37 cellular contexts compared by ENCODE assay signal in genomic region chr1:110017792-110018191, GRCh38. TPM values are rescaled to one million over a fixed set of nuclear protein-coding genes. Genes with fewer than 3 reads are reported as not detected.
"Had no signal": no experiment of that assay in that cellular context is flagged by ENCODE, and none has a peak within 500 bp of the region (broad histone marks: within the 10 kb centered on the region; RNA-seq: fewer than 3 reads in every experiment).

No MANE protein-coding gene starts in this region.

- H3K4me1 Mint-ChIP-seq: endodermal cell; mesothelial cell of epicardium; neural crest cell; stimulated activated naive CD8-positive, alpha-beta T cell treated with anti-CD3 and anti-CD28 coated beads, Interleukin-15, amount 100 ng/mL, for 72 hours had no signal

- H3K27me3 Mint-ChIP-seq: dendritic cell treated with granulocyte-macrophage colony-stimulating factor and Interleukin-4, amounts not matched to agents 40 ng/mL and 50 ng/mL, for 4 days; naive B cell; natural killer cell treated with Interleukin-12 subunit alpha and Interleukin-12 subunit beta and Interleukin-15 and Interleukin-18, amount 100 ng/mL, for 72 hours; stimulated activated naive CD8-positive, alpha-beta T cell treated with anti-CD3 and anti-CD28 coated beads, Interleukin-15, amount 100 ng/mL, for 72 hours had no signal

- H3K27ac Mint-ChIP-seq: dendritic cell treated with granulocyte-macrophage colony-stimulating factor and Interleukin-4, amounts not matched to agents 40 ng/mL and 50 ng/mL, for 4 days; endodermal cell; mesothelial cell of epicardium; naive B cell; natural killer cell treated with Interleukin-12 subunit alpha and Interleukin-12 subunit beta and Interleukin-15 and Interleukin-18, amount 100 ng/mL, for 72 hours; stimulated activated naive CD8-positive, alpha-beta T cell treated with anti-CD3 and anti-CD28 coated beads, Interleukin-15, amount 100 ng/mL, for 72 hours had no signal

- H3K27ac ChIP-seq: colonic mucosa, esophagus muscularis mucosa, foreskin keratinocyte, heart right ventricle, neutrophil, pancreas, suprapubic skin, transverse colon, vagina had no signal

- H3K4me3 ChIP-seq: colonic mucosa, esophagus muscularis mucosa, heart right ventricle, lung, mucosa of descending colon, pancreas, smooth muscle cell, suprapubic skin, transverse colon, vagina had no signal

- H3K4me3 Mint-ChIP-seq: dendritic cell treated with granulocyte-macrophage colony-stimulating factor and Interleukin-4, amounts not matched to agents 40 ng/mL and 50 ng/mL, for 4 days; endodermal cell; mesothelial cell of epicardium; naive B cell; natural killer cell treated with Interleukin-12 subunit alpha and Interleukin-12 subunit beta and Interleukin-15 and Interleukin-18, amount 100 ng/mL, for 72 hours; neural crest cell; stimulated activated naive CD8-positive, alpha-beta T cell treated with anti-CD3 and anti-CD28 coated beads, Interleukin-15, amount 100 ng/mL, for 72 hours had no signal

- H3K9me3 Mint-ChIP-seq: dendritic cell treated with granulocyte-macrophage colony-stimulating factor and Interleukin-4, amounts not matched to agents 40 ng/mL and 50 ng/mL, for 4 days; endodermal cell; mesothelial cell of epicardium; naive B cell; natural killer cell treated with Interleukin-12 subunit alpha and Interleukin-12 subunit beta and Interleukin-15 and Interleukin-18, amount 100 ng/mL, for 72 hours; neural crest cell; stimulated activated naive CD8-positive, alpha-beta T cell treated with anti-CD3 and anti-CD28 coated beads, Interleukin-15, amount 100 ng/mL, for 72 hours had no signal

- DNase-seq: colonic mucosa; effector CD8-positive, alpha-beta T cell; endodermal cell; glutamatergic neuron; heart right ventricle; hippocampal formation; left colon; left ventricle myocardium superior; mesenchymal stem cell; mucosa of descending colon; naive B cell; stimulated activated CD4-positive, alpha-beta T cell treated with anti-CD3 and anti-CD28 coated beads, Interleukin-12 subunit alpha, Interleukin-12 subunit beta, amount 100 ng/mL, for 4 hours; stimulated activated CD4-positive, alpha-beta T cell treated with anti-CD3 and anti-CD28 coated beads, Interleukin-1b, Interleukin-23, amount 100 ng/mL, for 48 hours; stimulated activated CD4-positive, alpha-beta T cell treated with anti-CD3 and anti-CD28 coated beads, Interleukin-4, amount 100 ng/mL, for 1 hour; stimulated activated CD8-positive, alpha-beta memory T cell treated with anti-CD3 and anti-CD28 coated beads, Interleukin-4, amount 100 ng/mL, for 48 hours; stimulated activated naive CD4-positive, alpha-beta T cell; stimulated activated naive CD8-positive, alpha-beta T cell treated with anti-CD3 and anti-CD28 coated beads, Interleukin-15, amount 100 ng/mL, for 72 hours; transverse colon had no signal

RNA-seq across cellular contexts. Expression of gene ALX3, which starts 52.7 kb away (rescaled TPM):
- total RNA-seq: colonic mucosa; endodermal cell; epithelial cell of proximal tubule; esophagus muscularis mucosa; fibroblast of lung; foreskin keratinocyte; heart right ventricle; kidney epithelial cell; left colon; left ventricle myocardium superior; lung; mucosa of descending colon; natural killer cell treated with Interleukin-12 subunit alpha and Interleukin-12 subunit beta and Interleukin-15 and Interleukin-18, amount 100 ng/mL, for 72 hours; omental fat pad; pancreas; posterior vena cava; sciatic nerve; smooth muscle cell; transverse colon; ureter; vagina had no signal
